In the genomic region with DNA sequence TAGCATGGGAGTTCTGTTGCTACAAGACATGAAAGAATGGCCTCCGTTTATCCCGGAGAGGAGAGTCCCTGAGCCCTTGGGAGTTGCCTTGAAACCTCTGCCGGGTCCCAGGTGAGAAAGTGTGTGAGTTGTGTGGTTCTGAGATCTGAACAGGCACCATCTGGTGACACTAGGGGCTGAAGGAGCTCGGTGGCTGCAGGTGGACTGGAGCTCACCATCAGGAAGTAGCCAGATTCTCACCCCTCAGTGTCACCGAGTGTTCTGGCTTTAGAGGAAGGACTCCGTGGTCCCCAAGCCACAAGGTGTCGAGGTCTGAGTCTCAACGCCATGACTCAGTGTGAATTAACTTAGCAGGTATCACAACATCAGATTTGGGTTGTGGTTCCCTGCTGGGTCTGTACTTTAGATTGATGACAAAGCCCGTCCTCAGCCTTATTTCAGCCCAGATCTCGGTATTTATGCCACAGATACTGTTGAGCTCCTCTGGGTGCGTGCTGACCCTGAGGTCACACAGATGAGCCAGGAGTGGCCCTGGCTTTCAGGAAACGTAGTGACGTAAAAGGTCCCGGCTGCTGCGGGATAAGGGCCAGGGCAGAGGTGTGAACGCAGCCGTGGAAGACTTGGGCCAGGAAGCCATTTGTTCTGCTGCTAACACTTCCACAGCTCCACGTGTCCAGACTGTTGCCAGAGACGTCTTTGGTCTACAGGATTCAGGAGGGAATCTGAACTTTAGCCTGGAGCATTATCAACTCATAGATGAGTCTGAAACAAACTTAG, we compare ENCODE assay signal across 8 cellular contexts. TPM values are rescaled to one million over a fixed set of nuclear protein-coding genes. Genes with fewer than 3 reads are reported as not detected.
A peak's percentile ranks its signal among the peaks of the same experiment; 100 is the strongest.
DNase-seq lines count a peak whose midpoint lies in the region; ATAC-seq and TF ChIP-seq lines count a peak whose summit lies in the region.

No MANE protein-coding gene starts in this region.

- no peak overlapping the region for H3K9ac ChIP-seq in fibroblast of lung (ENCODE audit: insufficient read depth, low read length)
- H3K9ac ChIP-seq in stomach smooth muscle (ENCODE audit: low read length in 2 of 2), result peak overlapping the region in 1 of 2 donors; percentile 70

- no peak overlapping the region for H2AFZ ChIP-seq in fibroblast of lung (ENCODE audit: low read length)

- no peaks in the 10 kb centered on the region for H3K79me2 ChIP-seq in fibroblast of lung (ENCODE audit: control insufficient read depth, insufficient read depth, low read length)

- no peak overlapping the region for H3K4me3 ChIP-seq in fibroblast of lung (replicated peaks in 1 of 4; ENCODE audit: control extremely low read depth in 1 of 4, insufficient read depth in 1 of 4, low read depth in 3 of 4, low read length in 4 of 4)
- no peak overlapping the region for H3K4me3 ChIP-seq in stomach smooth muscle (ENCODE audit: low read length in 2 of 2)
- H3K4me3 ChIP-seq in BE2C (ENCODE audit: low read depth, low read length), result no peak overlapping the region

- H3K4me1 ChIP-seq in fibroblast of lung (ENCODE audit: control insufficient read depth, extremely low read depth, insufficient read depth, low read length), result peaks cover 29% of the 10 kb centered on the region
- peaks cover 45% of the 10 kb centered on the region for H3K4me1 ChIP-seq in stomach smooth muscle (ENCODE audit: control insufficient read depth, insufficient read depth, low read length)
- no peaks in the 10 kb centered on the region for H3K4me1 ChIP-seq in BE2C

- H3K27ac ChIP-seq in fibroblast of lung (ENCODE audit: insufficient read depth, low read length), result peak overlapping the region; percentile 80
- peak overlapping the region; percentile 93 for H3K27ac ChIP-seq in stomach smooth muscle (ENCODE audit: low read length)

- peaks cover 16% of the 10 kb centered on the region for H3K36me3 ChIP-seq in fibroblast of lung (ENCODE audit: control insufficient read depth, insufficient read depth, low read length)
- peaks cover 32 to 43% of the 10 kb centered on the region in 2 donors for H3K36me3 ChIP-seq in stomach smooth muscle (ENCODE audit: control insufficient read depth in 2 of 2, insufficient read depth in 2 of 2, low read length in 2 of 2)
- peaks cover 88% of the 10 kb centered on the region for H3K36me3 ChIP-seq in BE2C

- TF ChIP-seq CTCF in fibroblast of lung (conservative IDR thresholded peaks at IDR 0.05 in 1 of 2, IDR thresholded peaks at IDR 0.05 in 1 of 2; ENCODE audit: low read depth in 1 of 2, low read length in 2 of 2) (no peak), BE2C (IDR thresholded peaks at IDR 0.05; ENCODE audit: low read depth, low read length) (no peak)

- no peaks in the 10 kb centered on the region for H3K9me3 ChIP-seq in fibroblast of lung (ENCODE audit: control insufficient read depth, insufficient read depth, low read depth, low read length)
- H3K9me3 ChIP-seq in stomach smooth muscle (ENCODE audit: control insufficient read depth in 2 of 2, low read length in 2 of 2), result no peaks in the 10 kb centered on the region
- no peaks in the 10 kb centered on the region for H3K9me3 ChIP-seq in BE2C

- ATAC-seq in HG03442 (IDR thresholded peaks at IDR 0.05; ENCODE audit: unreplicated experiment) (peak; percentile 32), HG03108 (IDR thresholded peaks at IDR 0.05; ENCODE audit: unreplicated experiment) (no peak)

- H3K4me2 ChIP-seq in fibroblast of lung (ENCODE audit: extremely low read depth, insufficient read depth, low read length), result no peak overlapping the region

- H4K20me1 ChIP-seq in fibroblast of lung (ENCODE audit: control insufficient read depth, extremely low read depth, insufficient read depth, low read length), result no peaks in the 10 kb centered on the region

- peak; percentile 46 for DNase-seq in activated CD4-positive, alpha-beta T cell treated with anti-CD3 and anti-CD28 coated beads for 48 hours
- DNase-seq in activated CD4-positive, alpha-beta T cell treated with anti-CD3 and anti-CD28 coated beads, Interleukin-2, amount 50 U/mL, for 1 hour, result no peak
- DNase-seq in fibroblast of lung (ENCODE audit: low read depth in 2 of 2) (peak in 1 of 2 donors; percentile 76), BE2C (no peak), dedifferentiated amniotic fluid mesenchymal stem cell (ENCODE audit: extremely low spot score) (no peak)

- H3K27me3 ChIP-seq in fibroblast of lung (ENCODE audit: control insufficient read depth, insufficient read depth, low read length), result no peaks in the 10 kb centered on the region
- H3K27me3 ChIP-seq in stomach smooth muscle (ENCODE audit: control insufficient read depth in 1 of 2, insufficient read depth in 2 of 2, low read length in 2 of 2), result no peaks in the 10 kb centered on the region
- no peaks in the 10 kb centered on the region for H3K27me3 ChIP-seq in BE2C

RNA-seq across cellular contexts. Expression of gene PGPEP1L, which starts 54.4 kb away (rescaled TPM):
- not detected in 2 replicates for total RNA-seq in fibroblast of lung
- not detected in 2 replicates for polyA plus RNA-seq in fibroblast of lung
- polyA plus RNA-seq in fibroblast of lung (2012), result not detected in 2 replicates
- not detected in 2 replicates for polyA minus RNA-seq in fibroblast of lung (ENCODE audit: low replicate concordance)
- polyA plus RNA-seq in BE2C (2012; ENCODE audit: insufficient read depth, insufficient read length, low read depth), result not detected
